ENCODE assay signal across 1 cellular context in the genomic region with DNA sequence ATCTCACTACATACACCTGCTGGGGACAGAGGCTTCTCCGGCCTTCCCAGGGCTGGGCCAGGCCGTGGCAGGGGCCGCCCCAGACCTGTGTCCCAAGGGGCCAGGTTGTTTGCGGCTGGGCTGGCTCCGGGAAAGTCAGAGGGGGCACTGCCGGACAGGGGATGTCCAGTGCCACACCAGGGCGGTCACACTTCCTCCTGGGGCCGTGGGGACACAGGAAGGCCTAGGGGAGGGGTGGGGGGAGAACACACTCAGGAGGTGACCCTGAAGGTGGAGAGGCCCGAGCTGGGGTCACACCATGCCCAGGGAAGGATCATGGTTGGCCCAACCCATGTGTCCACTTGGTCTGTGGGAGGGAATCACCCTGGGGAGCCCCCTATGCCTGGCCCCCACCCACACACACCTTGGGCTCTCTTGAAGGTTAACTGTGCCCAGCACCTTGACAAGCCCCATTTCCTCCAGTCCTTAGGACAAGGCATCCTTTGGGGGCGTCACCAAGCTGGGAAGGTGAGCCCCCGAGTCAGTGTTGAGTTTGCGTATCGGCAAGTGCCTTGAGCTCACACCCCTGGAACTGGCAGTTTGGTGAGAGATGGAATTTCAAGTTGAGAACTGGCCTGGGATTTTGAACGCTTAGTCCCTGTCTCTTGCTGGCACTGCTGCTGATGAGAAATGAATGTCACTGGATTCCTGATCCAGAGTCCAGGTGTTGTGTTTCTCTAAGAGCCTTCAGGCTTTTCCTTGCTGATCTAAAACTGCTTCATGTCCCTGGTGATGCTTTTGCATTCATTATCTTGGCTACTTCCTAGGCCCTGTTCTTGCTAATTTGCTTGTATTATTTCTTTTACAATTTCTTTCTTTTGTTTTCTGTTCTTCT.
TF ChIP-seq lines count a peak whose summit lies in the region.

No MANE protein-coding gene starts in this region.

TF ChIP-seq in HepG2, 621 proteins besides CTCF, POLR2A, EP300 and RAD21 (continued from another document):
- TF ChIP-seq, protein P1, sequence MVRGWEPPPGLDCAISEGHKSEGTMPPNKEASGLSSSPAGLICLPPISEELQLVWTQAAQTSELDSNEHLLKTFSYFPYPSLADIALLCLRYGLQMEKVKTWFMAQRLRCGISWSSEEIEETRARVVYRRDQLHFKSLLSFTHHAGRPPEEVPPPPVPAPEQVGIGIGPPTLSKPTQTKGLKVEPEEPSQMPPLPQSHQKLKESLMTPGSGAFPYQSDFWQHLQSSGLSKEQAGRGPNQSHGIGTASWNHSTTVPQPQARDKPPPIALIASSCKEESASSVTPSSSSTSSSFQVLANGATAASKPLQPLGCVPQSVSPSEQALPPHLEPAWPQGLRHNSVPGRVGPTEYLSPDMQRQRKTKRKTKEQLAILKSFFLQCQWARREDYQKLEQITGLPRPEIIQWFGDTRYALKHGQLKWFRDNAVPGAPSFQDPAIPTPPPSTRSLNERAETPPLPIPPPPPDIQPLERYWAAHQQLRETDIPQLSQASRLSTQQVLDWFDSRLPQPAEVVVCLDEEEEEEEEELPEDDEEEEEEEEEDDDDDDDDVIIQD (CRISPR knock-in tag; IDR thresholded peaks at IDR 0.05; ENCODE audit: low read depth) = no peak
- TF ChIP-seq TBX2 (CRISPR knock-in tag; IDR thresholded peaks at IDR 0.05; ENCODE audit: borderline replicate concordance) (no peak), ZNF350 (CRISPR knock-in tag; IDR thresholded peaks at IDR 0.05; ENCODE audit: borderline replicate concordance, low read depth) (peak; percentile 17; the same call in 1 of the 2 replicates), CCDC6 (CRISPR knock-in tag; IDR thresholded peaks at IDR 0.05) (0 out of 2 replicates have a peak, but pooled peaks have one; percentile 59), SMC3 (IDR thresholded peaks at IDR 0.05; ENCODE audit: low read length) (no peak), GATAD2A (CRISPR knock-in tag; IDR thresholded peaks at IDR 0.05) (no peak), ZNF564 (CRISPR knock-in tag; IDR thresholded peaks at IDR 0.05) (no peak), FOXC1 (CRISPR knock-in tag; IDR thresholded peaks at IDR 0.05; ENCODE audit: borderline replicate concordance) (0 out of 2 replicates have a peak, but pooled peaks have one; percentile 6), PITX1 (CRISPR knock-in tag; IDR thresholded peaks at IDR 0.05) (0 out of 2 replicates have a peak, but pooled peaks have one; percentile 10)
- TF ChIP-seq, protein P2, sequence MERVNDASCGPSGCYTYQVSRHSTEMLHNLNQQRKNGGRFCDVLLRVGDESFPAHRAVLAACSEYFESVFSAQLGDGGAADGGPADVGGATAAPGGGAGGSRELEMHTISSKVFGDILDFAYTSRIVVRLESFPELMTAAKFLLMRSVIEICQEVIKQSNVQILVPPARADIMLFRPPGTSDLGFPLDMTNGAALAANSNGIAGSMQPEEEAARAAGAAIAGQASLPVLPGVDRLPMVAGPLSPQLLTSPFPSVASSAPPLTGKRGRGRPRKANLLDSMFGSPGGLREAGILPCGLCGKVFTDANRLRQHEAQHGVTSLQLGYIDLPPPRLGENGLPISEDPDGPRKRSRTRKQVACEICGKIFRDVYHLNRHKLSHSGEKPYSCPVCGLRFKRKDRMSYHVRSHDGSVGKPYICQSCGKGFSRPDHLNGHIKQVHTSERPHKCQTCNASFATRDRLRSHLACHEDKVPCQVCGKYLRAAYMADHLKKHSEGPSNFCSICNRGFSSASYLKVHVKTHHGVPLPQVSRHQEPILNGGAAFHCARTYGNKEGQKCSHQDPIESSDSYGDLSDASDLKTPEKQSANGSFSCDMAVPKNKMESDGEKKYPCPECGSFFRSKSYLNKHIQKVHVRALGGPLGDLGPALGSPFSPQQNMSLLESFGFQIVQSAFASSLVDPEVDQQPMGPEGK (CRISPR knock-in tag; IDR thresholded peaks at IDR 0.05) = 0 out of 2 replicates have a peak, but pooled peaks have one; percentile 25
- TF ChIP-seq, protein P3, sequence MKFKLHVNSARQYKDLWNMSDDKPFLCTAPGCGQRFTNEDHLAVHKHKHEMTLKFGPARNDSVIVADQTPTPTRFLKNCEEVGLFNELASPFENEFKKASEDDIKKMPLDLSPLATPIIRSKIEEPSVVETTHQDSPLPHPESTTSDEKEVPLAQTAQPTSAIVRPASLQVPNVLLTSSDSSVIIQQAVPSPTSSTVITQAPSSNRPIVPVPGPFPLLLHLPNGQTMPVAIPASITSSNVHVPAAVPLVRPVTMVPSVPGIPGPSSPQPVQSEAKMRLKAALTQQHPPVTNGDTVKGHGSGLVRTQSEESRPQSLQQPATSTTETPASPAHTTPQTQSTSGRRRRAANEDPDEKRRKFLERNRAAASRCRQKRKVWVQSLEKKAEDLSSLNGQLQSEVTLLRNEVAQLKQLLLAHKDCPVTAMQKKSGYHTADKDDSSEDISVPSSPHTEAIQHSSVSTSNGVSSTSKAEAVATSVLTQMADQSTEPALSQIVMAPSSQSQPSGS (CRISPR knock-in tag; IDR thresholded peaks at IDR 0.05) = no peak
